In the genomic region with DNA sequence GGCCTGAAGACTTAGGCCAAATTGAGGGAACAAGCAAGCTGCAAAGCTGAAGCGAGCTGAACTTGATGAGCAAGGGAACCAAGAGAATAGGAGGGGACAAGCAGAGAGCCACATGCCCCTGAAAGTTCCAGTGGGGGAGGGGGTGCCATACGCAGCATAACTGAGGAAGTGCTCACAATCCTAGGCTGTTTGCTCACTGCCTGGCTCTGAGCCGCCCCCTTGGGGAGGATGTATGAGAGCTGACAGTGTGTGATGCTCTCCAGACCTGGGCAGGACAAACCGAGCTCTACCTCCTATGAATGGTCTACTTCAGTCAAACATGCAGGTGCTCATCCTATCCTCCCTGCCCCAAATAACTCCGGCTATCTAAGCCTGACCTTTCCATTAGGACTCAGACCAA, we compare ENCODE assay signal across 28 cellular contexts. TPM values are rescaled to one million over a fixed set of nuclear protein-coding genes. Genes with fewer than 3 reads are reported as not detected.
"Had no signal": no experiment of that assay in that cellular context is flagged by ENCODE, and none has a peak within 500 bp of the region (broad histone marks: within the 10 kb centered on the region; RNA-seq: fewer than 3 reads in every experiment).

No MANE protein-coding gene starts in this region.

- H3K4me2 ChIP-seq: smooth muscle cell had no signal

- H3K36me3 Mint-ChIP-seq: activated naive CD8-positive, alpha-beta T cell treated with anti-CD3 and anti-CD28 coated beads for 36 hours; naive B cell; stimulated activated naive B cell treated with anti-CD40 and anti-IgM and Interleukin-4, amounts not matched to agents 10 μg/mL and 1 μg/mL and 100 μg/mL, for 72 hours; T-cell had no signal

- H3K36me3 ChIP-seq: brain microvascular endothelial cell, heart left ventricle, right atrium auricular region, tibial nerve had no signal

- DNase-seq: activated CD4-positive, alpha-beta T cell treated with anti-CD3 and anti-CD28 coated beads for 4 hours; activated CD4-positive, alpha-beta T cell treated with anti-CD3 and anti-CD28 coated beads, Interleukin-2, amount 50 U/mL, for 4 hours; activated CD8-positive, alpha-beta memory T cell treated with anti-CD3 and anti-CD28 coated beads for 24 hours; activated effector memory CD4-positive, alpha-beta T cell treated with anti-CD3 and anti-CD28 coated beads, Interleukin-2, amount 50 U/mL, for 16 hours; activated naive CD4-positive, alpha-beta T cell treated with anti-CD3 and anti-CD28 coated beads for 36 hours; activated naive CD8-positive, alpha-beta T cell treated with anti-CD3 and anti-CD28 coated beads for 36 hours; amniotic stem cell; brain microvascular endothelial cell; cortex of kidney; effector memory CD8-positive, alpha-beta T cell; erythroblast; heart left ventricle; left ventricle myocardium superior; naive B cell; occipital lobe; stimulated activated CD4-positive, alpha-beta T cell treated with anti-CD3 and anti-CD28 coated beads, Interleukin-1b, Interleukin-23, amount 100 ng/mL, for 48 hours; stimulated activated CD4-positive, alpha-beta T cell treated with anti-CD3 and anti-CD28 coated beads, Interleukin-4, amount 100 ng/mL, for 4 hours; stimulated activated CD8-positive, alpha-beta memory T cell treated with anti-CD3 and anti-CD28 coated beads, Interleukin-4, amount 100 ng/mL, for 48 hours; stimulated activated naive B cell treated with anti-CD40 and anti-IgM and Interleukin-4, amounts not matched to agents 10 μg/mL and 1 μg/mL and 100 μg/mL, for 72 hours; T-cell had no signal

- FAIRE-seq: astrocyte, islet of Langerhans had no signal

- H3K27me3 ChIP-seq: brain microvascular endothelial cell, gastroesophageal sphincter, right atrium auricular region, tibial nerve had no signal

- H3K27ac Mint-ChIP-seq: activated naive CD4-positive, alpha-beta T cell treated with anti-CD3 and anti-CD28 coated beads for 36 hours; activated naive CD8-positive, alpha-beta T cell treated with anti-CD3 and anti-CD28 coated beads for 36 hours; effector memory CD8-positive, alpha-beta T cell; mesothelial cell of epicardium; naive B cell; stimulated activated naive B cell treated with anti-CD40 and anti-IgM and Interleukin-4, amounts not matched to agents 10 μg/mL and 1 μg/mL and 100 μg/mL, for 72 hours; T-cell; T-helper 2 cell treated with Interferon-gamma antibody and Interleukin-4, amounts not matched to agents 5 μg/mL and 100 μg/mL, for 36 hours had no signal

- H3K4me3 Mint-ChIP-seq: activated naive CD4-positive, alpha-beta T cell treated with anti-CD3 and anti-CD28 coated beads for 36 hours; activated naive CD8-positive, alpha-beta T cell treated with anti-CD3 and anti-CD28 coated beads for 36 hours; effector memory CD8-positive, alpha-beta T cell; mesothelial cell of epicardium; naive B cell; stimulated activated naive B cell treated with anti-CD40 and anti-IgM and Interleukin-4, amounts not matched to agents 10 μg/mL and 1 μg/mL and 100 μg/mL, for 72 hours; T-cell; T-helper 2 cell treated with Interferon-gamma antibody and Interleukin-4, amounts not matched to agents 5 μg/mL and 100 μg/mL, for 36 hours had no signal

- H3K4me3 ChIP-seq: gastroesophageal sphincter, heart left ventricle, right atrium auricular region, smooth muscle cell, tibial nerve had no signal

- H3K27ac ChIP-seq: brain microvascular endothelial cell, gastroesophageal sphincter, heart left ventricle, right atrium auricular region, tibial nerve had no signal

- H3K9me3 Mint-ChIP-seq: activated naive CD4-positive, alpha-beta T cell treated with anti-CD3 and anti-CD28 coated beads for 36 hours; activated naive CD8-positive, alpha-beta T cell treated with anti-CD3 and anti-CD28 coated beads for 36 hours; effector memory CD8-positive, alpha-beta T cell; mesothelial cell of epicardium; stimulated activated naive B cell treated with anti-CD40 and anti-IgM and Interleukin-4, amounts not matched to agents 10 μg/mL and 1 μg/mL and 100 μg/mL, for 72 hours; T-cell; T-helper 2 cell treated with Interferon-gamma antibody and Interleukin-4, amounts not matched to agents 5 μg/mL and 100 μg/mL, for 36 hours had no signal

- H3K4me1 Mint-ChIP-seq: activated naive CD8-positive, alpha-beta T cell treated with anti-CD3 and anti-CD28 coated beads for 36 hours; mesothelial cell of epicardium; naive B cell; stimulated activated naive B cell treated with anti-CD40 and anti-IgM and Interleukin-4, amounts not matched to agents 10 μg/mL and 1 μg/mL and 100 μg/mL, for 72 hours; T-cell had no signal

- H3K9me3 ChIP-seq: gastroesophageal sphincter, heart left ventricle, right atrium auricular region, tibial nerve had no signal

- H3K4me1 ChIP-seq: heart left ventricle, right atrium auricular region, tibial nerve had no signal

- ATAC-seq: effector memory CD8-positive, alpha-beta T cell; heart left ventricle; left ventricle myocardium superior; stimulated activated naive B cell treated with anti-CD40 and anti-IgM and Interleukin-4, amounts not matched to agents 10 μg/mL and 1 μg/mL and 100 μg/mL, for 72 hours; T-cell had no signal

RNA-seq across cellular contexts. Expression of a gene that starts 52.1 kb away (rescaled TPM):
- total RNA-seq: activated naive CD4-positive, alpha-beta T cell treated with anti-CD3 and anti-CD28 coated beads for 36 hours; activated naive CD8-positive, alpha-beta T cell treated with anti-CD3 and anti-CD28 coated beads for 36 hours; left ventricle myocardium superior had no signal
